11 cellular contexts compared by ENCODE assay signal in genomic region chr16:89314357-89314756, GRCh38.
DNase-seq lines count a peak whose midpoint lies in the region; ATAC-seq and TF ChIP-seq lines count a peak whose summit lies in the region.
"Had no signal": no experiment of that assay in that cellular context is flagged by ENCODE, and none has a peak within 500 bp of the region (broad histone marks: within the 10 kb centered on the region; RNA-seq: fewer than 3 reads in every experiment).

No MANE protein-coding gene starts in this region.

- H3K9ac ChIP-seq in smooth muscle cell (ENCODE audit: low read depth) = no peak overlapping the region
- no peak overlapping the region for H3K9ac ChIP-seq in PC-3 (ENCODE audit: low read length)

- no peaks in the 10 kb centered on the region for H3K9me3 ChIP-seq in effector memory CD4-positive, alpha-beta T cell (ENCODE audit: control insufficient read depth, low read length)
- H3K9me3 ChIP-seq in smooth muscle cell (replicated peaks; ENCODE audit: low read depth) (no peaks in the 10 kb centered on the region), PC-3 (ENCODE audit: low read length) (no peaks in the 10 kb centered on the region)
- H3K9me3 ChIP-seq: ascending aorta had no signal

- no peaks in the 10 kb centered on the region for H3K9me2 ChIP-seq in PC-3 (replicated peaks; ENCODE audit: low read length)

- TF ChIP-seq CTCF in HFFc6 (IDR thresholded peaks at IDR 0.05) (no peak), smooth muscle cell (IDR thresholded peaks at IDR 0.05; ENCODE audit: borderline replicate concordance, insufficient read depth, poor library complexity, severe bottlenecking) (no peak), PC-3 (conservative IDR thresholded peaks at IDR 0.05; ENCODE audit: low read depth, low read length) (no peak)

- BruUV-seq in PC-3 (replicated peaks; lab: Mats Ljungman, UMichigan) = no TSS peak

- DNase-seq in HFFc6 = no peak
- peak; percentile 70 for DNase-seq in activated CD8-positive, alpha-beta T cell treated with anti-CD3 and anti-CD28 coated beads, Interleukin-2, amount 10 ng/mL, durations not matched to agents 7 days and 5 days
- peak; percentile 39 to 59 (median 47) for DNase-seq in effector memory CD4-positive, alpha-beta T cell
- no peak for DNase-seq in smooth muscle cell (lab: John Stamatoyannopoulos, UW; ENCODE audit: unreplicated experiment)
- no peak for DNase-seq in NOMO-1 treated with DMSO at 0.1 percent for 48 hours (lab: John Stamatoyannopoulos, UW; ENCODE audit: unreplicated experiment)
- no peak for DNase-seq in PC-3
- DNase-seq in NCI-H510A treated with DMSO at 0.1 percent for 48 hours (lab: John Stamatoyannopoulos, UW) = no peak
- DNase-seq: DND-41, SIG-M5 had no signal

- no peaks in the 10 kb centered on the region for H3K27me3 ChIP-seq in effector memory CD4-positive, alpha-beta T cell (replicated peaks; ENCODE audit: control insufficient read depth, insufficient read depth, low read length, poor library complexity, severe bottlenecking)
- H3K27me3 ChIP-seq in smooth muscle cell (ENCODE audit: low read depth) = no peaks in the 10 kb centered on the region
- H3K27me3 ChIP-seq in PC-3 (ENCODE audit: low read length) = no peaks in the 10 kb centered on the region
- H3K27me3 ChIP-seq: ascending aorta had no signal

- peaks cover 11% of the 10 kb centered on the region for H3K36me3 ChIP-seq in effector memory CD4-positive, alpha-beta T cell (ENCODE audit: control insufficient read depth, insufficient read depth, low read length)
- H3K36me3 ChIP-seq in smooth muscle cell (ENCODE audit: low read depth) (no peaks in the 10 kb centered on the region), PC-3 (ENCODE audit: low read depth, low read length) (peaks cover 16% of the 10 kb centered on the region; the same call in 1 of the 2 replicates)

- POLR2A ChIA-PET in activated CD8-positive, alpha-beta T cell treated with anti-CD3 and anti-CD28 coated beads, Interleukin-2, amount 10 ng/mL, durations not matched to agents 7 days and 5 days (lab: Charles Lee) = interaction anchor here (0.7 to 1.7 kb wide), 3 partner anchors 13 to 159 kb away, joined by 3 to 9 read pairs (median 3); no protein-coding TSS in a partner anchor
- POLR2A ChIA-PET in PC-3 (lab: Charles Lee; ENCODE audit: unreplicated experiment) = interaction anchor here (0.7 kb wide), 1 partner anchor 681 kb away, joined by 3 read pairs; no protein-coding TSS in a partner anchor

- CTCF ChIA-PET in activated CD8-positive, alpha-beta T cell treated with anti-CD3 and anti-CD28 coated beads, Interleukin-2, amount 10 ng/mL, durations not matched to agents 7 days and 5 days (lab: Charles Lee) = interaction anchor here (0.7 to 2.9 kb wide), 9 partner anchors 11 to 532 kb away, joined by 3 to 10 read pairs (median 5); partner anchors contain the start of gene SPG7
- CTCF ChIA-PET in PC-3 (lab: Charles Lee) = no interaction called here

- H3K4me1 ChIP-seq in effector memory CD4-positive, alpha-beta T cell (ENCODE audit: control insufficient read depth, insufficient read depth, low read length, poor library complexity, severe bottlenecking) = peaks cover 68% of the 10 kb centered on the region
- H3K4me1 ChIP-seq in smooth muscle cell (ENCODE audit: low read depth) (peaks cover 4% of the 10 kb centered on the region), PC-3 (ENCODE audit: insufficient read depth, low read length) (peaks cover 51% of the 10 kb centered on the region)

- H3K9me3 Mint-ChIP-seq in HFFc6 = peaks cover 8% of the 10 kb centered on the region
- H3K9me3 Mint-ChIP-seq in activated CD8-positive, alpha-beta T cell treated with anti-CD3 and anti-CD28 coated beads, Interleukin-2, amount 10 ng/mL, durations not matched to agents 7 days and 5 days (ENCODE audit: insufficient read depth) = no peaks in the 10 kb centered on the region

- ATAC-seq in activated CD8-positive, alpha-beta T cell treated with anti-CD3 and anti-CD28 coated beads, Interleukin-2, amount 10 ng/mL, durations not matched to agents 7 days and 5 days = peak; percentile 29
- ATAC-seq in GM21360 (IDR thresholded peaks at IDR 0.05; ENCODE audit: unreplicated experiment) (no peak), PC-3 (no peak)

- peaks cover 61% of the 10 kb centered on the region for H3K4me1 Mint-ChIP-seq in HFFc6 (ENCODE audit: low read depth)
- peaks cover 97% of the 10 kb centered on the region for H3K4me1 Mint-ChIP-seq in activated CD8-positive, alpha-beta T cell treated with anti-CD3 and anti-CD28 coated beads, Interleukin-2, amount 10 ng/mL, durations not matched to agents 7 days and 5 days (ENCODE audit: low read depth)

- intact Hi-C loops in PC-3 (cut with micrococcal nuclease) = no loop called here

- H3K27ac ChIP-seq in effector memory CD4-positive, alpha-beta T cell (ENCODE audit: insufficient read depth, low read length, poor library complexity, severe bottlenecking) = peak overlapping the region; percentile 92
- H3K27ac ChIP-seq in smooth muscle cell (ENCODE audit: low read depth) (peak overlapping the region; percentile 45), PC-3 (ENCODE audit: low read length) (no peak overlapping the region; the same call in 1 of the 2 replicates)
- H3K27ac ChIP-seq: ascending aorta had no signal

- peaks cover 11% of the 10 kb centered on the region for H3K27me3 Mint-ChIP-seq in HFFc6 (ENCODE audit: insufficient read depth)
- H3K27me3 Mint-ChIP-seq in activated CD8-positive, alpha-beta T cell treated with anti-CD3 and anti-CD28 coated beads, Interleukin-2, amount 10 ng/mL, durations not matched to agents 7 days and 5 days (ENCODE audit: low read depth) = no peaks in the 10 kb centered on the region

- no peak overlapping the region for H3K4me2 ChIP-seq in smooth muscle cell
- no peak overlapping the region for H3K4me2 ChIP-seq in PC-3 (ENCODE audit: low read length)

- H2AFZ ChIP-seq in smooth muscle cell (ENCODE audit: low read depth) (no peak overlapping the region), PC-3 (ENCODE audit: low read length) (no peak overlapping the region)

- H3K79me2 ChIP-seq in smooth muscle cell (ENCODE audit: low read depth) = peaks cover 100% of the 10 kb centered on the region
- peaks cover 92% of the 10 kb centered on the region for H3K79me2 ChIP-seq in PC-3 (ENCODE audit: low read length)

- H3K4me3 Mint-ChIP-seq in HFFc6 = no peak overlapping the region
- peak overlapping the region; percentile 76 for H3K4me3 Mint-ChIP-seq in activated CD8-positive, alpha-beta T cell treated with anti-CD3 and anti-CD28 coated beads, Interleukin-2, amount 10 ng/mL, durations not matched to agents 7 days and 5 days

- H4K20me1 ChIP-seq in smooth muscle cell (ENCODE audit: low read depth) (peaks cover 100% of the 10 kb centered on the region), PC-3 (ENCODE audit: low read length) (no peaks in the 10 kb centered on the region)

- 89% methylated on average over 14 of the region's 14 CpGs for WGBS in smooth muscle cell (ENCODE audit: low lambda C conversion rate)

- H3K4me3 ChIP-seq in effector memory CD4-positive, alpha-beta T cell (ENCODE audit: insufficient read depth, low read depth, low read length, poor library complexity, severe bottlenecking) = peak overlapping the region; percentile 14
- no peak overlapping the region for H3K4me3 ChIP-seq in smooth muscle cell
- no peak overlapping the region for H3K4me3 ChIP-seq in PC-3 (ENCODE audit: low read length)
- H3K4me3 ChIP-seq: ascending aorta had no signal

- H3F3A ChIP-seq in smooth muscle cell (ENCODE audit: low read depth) (peaks cover 16% of the 10 kb centered on the region), PC-3 (ENCODE audit: low read length, unreplicated experiment) (peaks cover 4% of the 10 kb centered on the region)

- peak overlapping the region; percentile 77 for H3K27ac Mint-ChIP-seq in HFFc6
- H3K27ac Mint-ChIP-seq in activated CD8-positive, alpha-beta T cell treated with anti-CD3 and anti-CD28 coated beads, Interleukin-2, amount 10 ng/mL, durations not matched to agents 7 days and 5 days = peak overlapping the region; percentile 100

- peaks cover 40% of the 10 kb centered on the region for H3K36me3 Mint-ChIP-seq in HFFc6 (ENCODE audit: low read depth)
- H3K36me3 Mint-ChIP-seq in activated CD8-positive, alpha-beta T cell treated with anti-CD3 and anti-CD28 coated beads, Interleukin-2, amount 10 ng/mL, durations not matched to agents 7 days and 5 days (ENCODE audit: low read depth) = peaks cover 87% of the 10 kb centered on the region

Comparison
In these comparisons a context has a peak if more than half of its experiments do, and no peak if none do; other contexts are left out.
1. DNase-seq: peak in activated CD8-positive, alpha-beta T cell treated with anti-CD3 and anti-CD28 coated beads, Interleukin-2, amount 10 ng/mL, durations not matched to agents 7 days and 5 days (single experiment) and effector memory CD4-positive, alpha-beta T cell (3 of 3); none in HFFc6 (single experiment), smooth muscle cell (single experiment), NOMO-1 treated with DMSO at 0.1 percent for 48 hours (single experiment), PC-3 (single experiment) and NCI-H510A treated with DMSO at 0.1 percent for 48 hours (single experiment).